ENCODE assay signal across 20 cellular contexts in the genomic region with DNA sequence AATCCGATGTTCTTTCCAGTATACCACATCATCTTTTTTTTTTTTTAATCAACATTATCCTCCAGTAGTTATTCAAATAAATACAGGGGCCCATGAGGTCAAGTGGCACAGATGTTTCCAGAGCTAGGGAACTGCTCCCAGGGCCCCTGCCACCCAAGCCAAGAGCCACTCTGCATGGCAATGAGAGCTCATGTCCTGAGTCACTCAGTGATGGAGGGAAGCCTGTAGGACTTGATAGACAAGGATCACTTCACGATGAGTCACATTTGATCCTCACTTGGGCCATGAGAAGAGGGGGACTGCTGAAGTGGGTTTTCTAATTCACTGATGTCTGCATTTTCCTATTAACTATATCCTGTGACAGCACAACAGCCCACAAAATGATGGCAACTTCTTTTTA.
DNase-seq lines count a peak whose midpoint lies in the region; ATAC-seq and TF ChIP-seq lines count a peak whose summit lies in the region.
"Had no signal": no experiment of that assay in that cellular context is flagged by ENCODE, and none has a peak within 500 bp of the region (broad histone marks: within the 10 kb centered on the region; RNA-seq: fewer than 3 reads in every experiment).

No MANE protein-coding gene starts in this region.

- no peaks in the 10 kb centered on the region for H3K36me3 Mint-ChIP-seq in T-helper 17 cell (ENCODE audit: low read depth)
- H3K36me3 Mint-ChIP-seq: CD8-positive, alpha-beta T cell had no signal

- ATAC-seq in T-helper 17 cell (no peak), foreskin keratinocyte (peak; percentile 50), gastrocnemius medialis (no peak)
- ATAC-seq: CD8-positive, alpha-beta T cell; SK-N-SH treated with all-trans-retinoic acid at 6 μM for 48 hours had no signal

- H3K4me3 ChIP-seq in gastrocnemius medialis, result no peak overlapping the region
- H3K4me3 ChIP-seq in left ventricle myocardium inferior, result no peak overlapping the region
- H3K4me3 ChIP-seq: BLaER1 treated with 17β-estradiol and CSF1 and Interleukin-3, amounts not matched to agents 10 nM and 100 nM had no signal

- H3K9me3 ChIP-seq in T-helper 17 cell (ENCODE audit: control insufficient read depth, low read length, poor library complexity, severe bottlenecking) (no peaks in the 10 kb centered on the region), gastrocnemius medialis (no peaks in the 10 kb centered on the region), left ventricle myocardium inferior (replicated peaks) (no peaks in the 10 kb centered on the region)

- no peak for TF ChIP-seq CTCF in foreskin keratinocyte (conservative IDR thresholded peaks at IDR 0.05)
- TF ChIP-seq CTCF in gastrocnemius medialis (IDR thresholded peaks at IDR 0.05 in 4 of 5, conservative IDR thresholded peaks at IDR 0.05 in 1 of 5), result no peak
- no peak for TF ChIP-seq CTCF in left ventricle myocardium inferior (IDR thresholded peaks at IDR 0.05; ENCODE audit: borderline replicate concordance)

- H3K27me3 ChIP-seq in foreskin keratinocyte (no peaks in the 10 kb centered on the region), gastrocnemius medialis (no peaks in the 10 kb centered on the region), left ventricle myocardium inferior (ENCODE audit: low read depth) (no peaks in the 10 kb centered on the region)
- H3K27me3 ChIP-seq: BLaER1 treated with 17β-estradiol and CSF1 and Interleukin-3, amounts not matched to agents 10 nM and 100 nM had no signal

- peaks cover 2% of the 10 kb centered on the region for H3K4me1 Mint-ChIP-seq in T-helper 17 cell

- peaks cover 6% of the 10 kb centered on the region for H3K27me3 Mint-ChIP-seq in T-helper 17 cell

- in situ Hi-C loops in gastrocnemius medialis (cut with MboI; ENCODE audit: low sequenced_read_pairs in 4 of 4), result loop anchor here in 1 of 4 donors (10.0 kb wide), 1 partner anchor 66 kb away; no protein-coding TSS in a partner anchor

- H3K4me1 ChIP-seq in foreskin keratinocyte (no peaks in the 10 kb centered on the region), gastrocnemius medialis (peaks cover 41% of the 10 kb centered on the region in 2 donors), left ventricle myocardium inferior (peaks cover 44% of the 10 kb centered on the region)
- H3K4me1 ChIP-seq: BLaER1 treated with 17β-estradiol and CSF1 and Interleukin-3, amounts not matched to agents 10 nM and 100 nM had no signal

- H3K27ac ChIP-seq in foreskin keratinocyte, result no peak overlapping the region
- peak overlapping the region in 3 of 4 donors; percentile 89 to 98 (median 98) for H3K27ac ChIP-seq in gastrocnemius medialis
- no peak overlapping the region for H3K27ac ChIP-seq in left ventricle myocardium inferior (replicated peaks)
- H3K27ac ChIP-seq: BLaER1 treated with 17β-estradiol and CSF1 and Interleukin-3, amounts not matched to agents 10 nM and 100 nM had no signal

- TF ChIP-seq POLR2A in gastrocnemius medialis (IDR thresholded peaks at IDR 0.05), result peak in 1 of 2 donors; percentile 18

- intact Hi-C loops in gastrocnemius medialis (cut with DNase I; ENCODE audit: low total_unique reads) (no loop called here), left ventricle myocardium inferior (cut with micrococcal nuclease) (no loop called here)

- H3K36me3 ChIP-seq in gastrocnemius medialis (no peaks in the 10 kb centered on the region), left ventricle myocardium inferior (no peaks in the 10 kb centered on the region)

- H3K4me3 Mint-ChIP-seq in T-helper 17 cell, result no peak overlapping the region
- H3K4me3 Mint-ChIP-seq: CD8-positive, alpha-beta T cell had no signal

- peak; percentile 51 for DNase-seq in HPDE6-E6E7 (ENCODE audit: extremely low spot score)
- no peak for DNase-seq in T-helper 17 cell
- DNase-seq in foreskin keratinocyte, result peak in 1 of 2 donors; percentile 7
- DNase-seq in gastrocnemius medialis, result no peak
- DNase-seq in activated T-cell treated with anti-CD3 and anti-CD28 coated beads, Interleukin-2, amount 50 U/mL, for 1 hour, result no peak
- no peak for DNase-seq in LoVo (ENCODE audit: low spot score)
- no peak for DNase-seq in left ventricle myocardium inferior
- DNase-seq in NCI-H1694 treated with DMSO at 0.1 percent for 48 hours (lab: John Stamatoyannopoulos, UW), result no peak
- DNase-seq: CD8-positive, alpha-beta T cell; DMS79 treated with DMSO at 0.1 percent for 48 hours; H7; Karpas-422; NCI-H1092 treated with DMSO at 0.1 percent for 48 hours; NCI-H2081 treated with DMSO at 0.1 percent for 48 hours; NCI-H510A; NCI-H774; RPMI8226; SIG-M5 had no signal

- peak overlapping the region; percentile 57 for H3K27ac Mint-ChIP-seq in T-helper 17 cell
- H3K27ac Mint-ChIP-seq: CD8-positive, alpha-beta T cell had no signal

Comparison
In these comparisons a context has a peak if more than half of its experiments do, and no peak if none do; other contexts are left out.
1. H3K27ac ChIP-seq: peak in gastrocnemius medialis (3 of 4); none in foreskin keratinocyte (single experiment) and left ventricle myocardium inferior (single experiment).